In the genomic region with DNA sequence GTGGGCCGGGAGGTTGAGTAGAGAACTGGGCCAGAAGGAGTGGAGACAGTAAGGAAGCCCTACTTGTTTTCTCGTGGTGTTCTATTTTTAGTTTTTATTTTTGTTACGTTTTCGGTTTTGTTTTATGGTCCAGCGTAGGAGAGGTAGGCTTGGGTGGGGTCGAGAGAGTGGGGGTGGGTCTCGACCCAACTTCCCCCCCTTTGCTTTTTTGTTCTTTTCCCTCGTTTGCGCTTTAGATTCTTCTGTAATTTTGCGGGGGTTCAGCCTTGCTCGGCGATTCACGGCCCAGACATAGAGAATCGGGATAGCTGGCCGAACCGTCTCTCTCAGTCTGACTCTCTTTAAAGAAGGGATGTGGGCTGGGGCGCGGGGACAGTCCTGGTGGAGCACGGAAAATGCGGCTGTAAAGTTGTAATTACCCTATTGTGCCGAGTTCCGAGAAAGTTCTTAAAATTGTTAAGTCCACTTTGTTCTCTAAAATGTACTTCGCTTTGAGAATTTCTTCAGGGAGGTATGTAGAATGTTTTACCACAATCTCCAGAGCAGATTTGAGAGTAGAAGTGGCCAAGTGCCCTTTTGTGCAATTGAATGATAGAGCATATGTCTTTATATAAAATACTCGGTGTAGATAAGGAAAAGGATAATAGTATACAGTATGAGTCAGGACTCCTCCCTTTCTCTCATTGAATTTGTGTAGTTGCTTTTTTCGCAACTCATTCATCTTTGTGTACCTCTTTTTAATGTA, we compare ENCODE assay signal across 8 cellular contexts.
DNase-seq lines count a peak whose midpoint lies in the region; ATAC-seq lines count a peak whose summit lies in the region.

No MANE protein-coding gene starts in this region.

- H3K27ac ChIP-seq in angular gyrus (ENCODE audit: low read depth, low read length) (peak overlapping the region; percentile 92), rectal smooth muscle tissue (ENCODE audit: low read depth, low read length) (peak overlapping the region; percentile 99)

- H3K4me3 ChIP-seq in rectal smooth muscle tissue (ENCODE audit: low read length), result peak overlapping the region; percentile 85

- no peaks in the 10 kb centered on the region for H3K27me3 ChIP-seq in rectal smooth muscle tissue (ENCODE audit: control insufficient read depth, insufficient read depth, low read length)

- ATAC-seq in GM18907 (IDR thresholded peaks at IDR 0.05; ENCODE audit: unreplicated experiment) (peak; percentile 22), HG03159 (IDR thresholded peaks at IDR 0.05; ENCODE audit: unreplicated experiment) (peak; percentile 21)

- H3K36me3 ChIP-seq in rectal smooth muscle tissue (ENCODE audit: control insufficient read depth, insufficient read depth, low read length), result no peaks in the 10 kb centered on the region

- peak; percentile 10 for DNase-seq in AG08395 (ENCODE audit: low spot score)
- DNase-seq in RPMI8226, result peak; percentile 46
- DNase-seq in hypothalamus (lab: John Stamatoyannopoulos, UW), result peak in 29 of 51 donors; percentile 6 to 71 (median 25)
- no peak for DNase-seq in GM19240 (ENCODE audit: insufficient read length, low spot score)

- H3K4me1 ChIP-seq in rectal smooth muscle tissue (ENCODE audit: control insufficient read depth, insufficient read depth, low read length), result peaks cover 19% of the 10 kb centered on the region

- H3K9ac ChIP-seq in rectal smooth muscle tissue (ENCODE audit: low read length), result peak overlapping the region; percentile 75
